18 cellular contexts compared by ENCODE assay signal in the genomic region with DNA sequence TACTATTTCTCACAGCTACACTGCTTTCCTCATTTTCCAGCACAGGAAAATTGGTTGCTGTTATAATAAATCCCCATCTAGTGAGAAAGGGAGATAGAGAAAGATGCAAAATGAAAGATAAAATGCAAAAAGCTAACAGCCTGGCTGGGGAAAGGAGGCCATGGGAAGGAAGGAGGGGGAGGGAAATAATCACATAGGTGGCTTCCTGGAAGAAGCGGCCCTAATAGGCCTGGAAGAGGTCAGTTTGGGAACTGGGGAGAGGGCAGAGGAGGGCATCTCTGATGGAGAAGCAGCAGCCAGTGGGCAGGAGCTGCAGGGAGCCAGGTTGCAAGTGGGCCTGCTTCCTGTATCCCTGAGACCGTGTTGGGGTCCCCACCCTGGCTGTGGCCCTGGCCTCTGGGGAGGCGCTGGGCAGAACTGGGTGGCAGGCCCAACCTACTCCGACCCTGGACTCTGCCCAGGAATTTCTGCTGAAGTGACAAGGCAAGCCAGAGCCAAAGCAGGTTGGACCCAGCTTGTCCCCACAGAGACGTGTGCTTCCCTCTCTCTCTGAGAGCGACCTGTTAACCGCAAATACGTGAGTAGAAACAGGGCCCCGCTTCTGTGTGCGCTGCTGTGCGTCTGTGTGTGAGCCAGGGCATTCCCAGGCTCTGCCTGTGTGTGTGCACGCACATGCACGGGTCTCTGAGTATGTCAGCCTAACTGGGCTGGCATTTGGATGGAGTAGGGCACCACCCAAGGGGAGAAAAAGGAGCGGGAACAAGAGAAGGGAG. TPM values are rescaled to one million over a fixed set of nuclear protein-coding genes. Genes with fewer than 3 reads are reported as not detected.
A peak's percentile ranks its signal among the peaks of the same experiment; 100 is the strongest.
DNase-seq lines count a peak whose midpoint lies in the region; ATAC-seq and TF ChIP-seq lines count a peak whose summit lies in the region.
"Had no signal": no experiment of that assay in that cellular context is flagged by ENCODE, and none has a peak within 500 bp of the region (broad histone marks: within the 10 kb centered on the region; RNA-seq: fewer than 3 reads in every experiment).

No MANE protein-coding gene starts in this region.

- intact Hi-C loops in Right ventricle myocardium superior (cut with DNase I) (no loop called here), cardiac septum (cut with DNase I) (no loop called here), mucosa of descending colon (cut with DNase I, micrococcal nuclease) (no loop called here)

- peaks cover 33% of the 10 kb centered on the region for H3K4me1 Mint-ChIP-seq in nephron
- H3K4me1 Mint-ChIP-seq: CD4-positive, alpha-beta memory T cell had no signal

- no peaks in the 10 kb centered on the region for H3K36me3 Mint-ChIP-seq in nephron (ENCODE audit: low read depth)
- H3K36me3 Mint-ChIP-seq: CD4-positive, alpha-beta memory T cell had no signal

- no peaks in the 10 kb centered on the region for H3K36me3 ChIP-seq in iPS-15b (ENCODE audit: control insufficient read depth, insufficient read depth, low read length)
- H3K36me3 ChIP-seq in mucosa of descending colon (ENCODE audit: low read depth): no peaks in the 10 kb centered on the region

- H3K4me3 ChIP-seq in iPS-15b (ENCODE audit: low read depth, low read length): no peak overlapping the region
- no peak overlapping the region for H3K4me3 ChIP-seq in mucosa of descending colon

- H3K4me3 Mint-ChIP-seq in nephron: no peak overlapping the region
- H3K4me3 Mint-ChIP-seq: CD4-positive, alpha-beta memory T cell had no signal

- ATAC-seq in Right ventricle myocardium superior (ENCODE audit: poor library complexity) (peak; percentile 77), mucosa of descending colon (no peak), GM21529 (IDR thresholded peaks at IDR 0.05; ENCODE audit: unreplicated experiment) (no peak)

- peak overlapping the region; percentile 3 for H3K9ac ChIP-seq in iPS-15b (ENCODE audit: low read depth, low read length)

- peaks cover 12% of the 10 kb centered on the region for H3K27me3 Mint-ChIP-seq in nephron (ENCODE audit: low read depth)

- H3K9me3 ChIP-seq in iPS-15b (ENCODE audit: control insufficient read depth, insufficient read depth, low read length): no peaks in the 10 kb centered on the region
- H3K9me3 ChIP-seq in mucosa of descending colon: no peaks in the 10 kb centered on the region

- H3K4me1 ChIP-seq in iPS-15b (ENCODE audit: control insufficient read depth, insufficient read depth, low read length) (peaks cover 4% of the 10 kb centered on the region), mucosa of descending colon (ENCODE audit: low read depth) (no peaks in the 10 kb centered on the region)

- H3K27me3 ChIP-seq in iPS-15b (ENCODE audit: control insufficient read depth, insufficient read depth, low read length): no peaks in the 10 kb centered on the region

- TF ChIP-seq CTCF in nephron (IDR thresholded peaks at IDR 0.05; ENCODE audit: unreplicated experiment in 3 of 3) (no peak), mucosa of descending colon (IDR thresholded peaks at IDR 0.05) (no peak)

- DNase-seq in Right ventricle myocardium superior (peak; percentile 46), cardiac septum (ENCODE audit: low spot score) (no peak), mucosa of descending colon (no peak), DMS79 treated with DMSO at 0.1 percent for 48 hours (lab: John Stamatoyannopoulos, UW) (no peak), NCI-H345 (lab: John Stamatoyannopoulos, UW) (no peak)
- DNase-seq: Calu3; CD4-positive, alpha-beta memory T cell; GOT3; KG1; NCI-H1417 treated with DMSO at 0.1 percent for 48 hours; NCI-H2029; NCI-H2171; NCI-H446 treated with DMSO at 0.1 percent for 48 hours had no signal

- H3K9me3 Mint-ChIP-seq in nephron: no peaks in the 10 kb centered on the region
- H3K9me3 Mint-ChIP-seq: CD4-positive, alpha-beta memory T cell had no signal

- peak overlapping the region; percentile 80 to 94 (median 94) for H3K27ac Mint-ChIP-seq in nephron
- H3K27ac Mint-ChIP-seq: CD4-positive, alpha-beta memory T cell had no signal

RNA-seq across cellular contexts. Expression of gene SLC28A1, which starts 1.9 kb away (rescaled TPM):
- total RNA-seq in Right ventricle myocardium superior (0.46 TPM), cardiac septum (0.83 TPM), mucosa of descending colon (not detected)
- total RNA-seq: A172; CD4-positive, alpha-beta memory T cell; G401 had no signal
